In the genomic region with DNA sequence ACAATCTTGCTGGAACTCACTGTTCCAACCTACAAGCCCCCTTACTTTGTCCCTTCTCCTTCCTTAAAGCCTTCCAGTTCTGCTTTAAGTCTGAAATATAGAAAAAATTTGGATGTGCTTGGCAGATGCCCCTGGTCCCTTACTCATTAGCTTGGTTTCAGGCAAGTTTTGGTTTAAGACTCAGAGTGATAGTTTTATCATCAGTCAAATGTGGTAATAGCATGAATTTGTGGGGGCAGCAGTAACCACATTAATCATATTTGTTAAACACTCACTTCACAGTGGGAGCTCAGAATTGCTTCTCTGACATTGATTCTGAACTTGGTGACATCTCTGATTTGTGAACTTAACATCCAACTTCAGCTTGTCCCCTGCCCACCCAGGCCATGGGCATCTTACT, we compare ENCODE assay signal across 18 cellular contexts. TPM values are rescaled to one million over a fixed set of nuclear protein-coding genes. Genes with fewer than 3 reads are reported as not detected.
DNase-seq lines count a peak whose midpoint lies in the region; ATAC-seq, FAIRE-seq and TF ChIP-seq lines count a peak whose summit lies in the region.
"Had no signal": no experiment of that assay in that cellular context is flagged by ENCODE, and none has a peak within 500 bp of the region (broad histone marks: within the 10 kb centered on the region; RNA-seq: fewer than 3 reads in every experiment).

No MANE protein-coding gene starts in this region.

- H3K4me3 Mint-ChIP-seq in activated CD4-positive, alpha-beta T cell treated with anti-CD3 and anti-CD28 coated beads for 36 hours = no peak overlapping the region
- H3K4me3 Mint-ChIP-seq in astrocyte (ENCODE audit: unreplicated experiment) = no peak overlapping the region
- H3K4me3 Mint-ChIP-seq: CD8-positive, alpha-beta memory T cell had no signal

- no peaks in the 10 kb centered on the region for H3K79me2 ChIP-seq in astrocyte (ENCODE audit: insufficient read depth, low read length)

- no peak for FAIRE-seq in astrocyte (lab: Jason Lieb, UNC)
- FAIRE-seq: GM18507, H54 had no signal

- peaks cover 2% of the 10 kb centered on the region for H3K9me3 Mint-ChIP-seq in activated CD4-positive, alpha-beta T cell treated with anti-CD3 and anti-CD28 coated beads for 36 hours (ENCODE audit: low read depth)
- H3K9me3 Mint-ChIP-seq in activated naive CD4-positive, alpha-beta T cell treated with anti-CD3 and anti-CD28 coated beads, Interleukin-2, amount 50 U/mL, for 72 hours = peaks cover 3 to 9% of the 10 kb centered on the region in 2 donors
- peaks cover 6% of the 10 kb centered on the region for H3K9me3 Mint-ChIP-seq in astrocyte (ENCODE audit: unreplicated experiment)

- H3K9ac ChIP-seq in astrocyte (ENCODE audit: low read length) = no peak overlapping the region
- H3K9ac ChIP-seq: BLaER1, GM23248 had no signal

- no peak overlapping the region for H3K4me2 ChIP-seq in astrocyte (ENCODE audit: low read length)
- H3K4me2 ChIP-seq: BLaER1 had no signal

- DNase-seq in activated CD4-positive, alpha-beta T cell treated with anti-CD3 and anti-CD28 coated beads for 36 hours = no peak
- DNase-seq in activated CD4-positive, alpha-beta T cell treated with anti-CD3 and anti-CD28 coated beads, Interleukin-2, amount 50 U/mL, for 1 hour = no peak
- DNase-seq in activated naive CD4-positive, alpha-beta T cell treated with anti-CD3 and anti-CD28 coated beads, Interleukin-2, amount 50 U/mL, for 72 hours (ENCODE audit: low spot score in 2 of 2) = peak in 1 of 2 donors; percentile 12
- DNase-seq in activated naive CD4-positive, alpha-beta T cell treated with Interleukin-2 at 50 U/mL for 16 hours = no peak
- DNase-seq in astrocyte (ENCODE audit: low read depth) = peak; percentile 12
- DNase-seq in hippocampal formation (lab: John Stamatoyannopoulos, UW) = no peak
- no peak for DNase-seq in left cardiac atrium
- DNase-seq in GM10266 (ENCODE audit: extremely low spot score) = no peak
- DNase-seq: 8988T; AML-193; CD8-positive, alpha-beta memory T cell; DMS53; GF-D8; GM23248 had no signal

- H2AFZ ChIP-seq in astrocyte (ENCODE audit: low read depth, low read length) = no peak overlapping the region
- H2AFZ ChIP-seq: GM23248 had no signal

- H3K36me3 ChIP-seq in astrocyte (ENCODE audit: insufficient read depth, low read length) = no peaks in the 10 kb centered on the region
- H3K36me3 ChIP-seq: BLaER1 had no signal

- peaks cover 2% of the 10 kb centered on the region for H3K36me3 Mint-ChIP-seq in activated CD4-positive, alpha-beta T cell treated with anti-CD3 and anti-CD28 coated beads for 36 hours (ENCODE audit: low read depth)
- peaks cover 5 to 19% of the 10 kb centered on the region in 2 donors for H3K36me3 Mint-ChIP-seq in activated naive CD4-positive, alpha-beta T cell treated with anti-CD3 and anti-CD28 coated beads, Interleukin-2, amount 50 U/mL, for 72 hours
- no peaks in the 10 kb centered on the region for H3K36me3 Mint-ChIP-seq in astrocyte (ENCODE audit: low read depth, unreplicated experiment)
- H3K36me3 Mint-ChIP-seq: CD8-positive, alpha-beta memory T cell had no signal

- H4K20me1 ChIP-seq in astrocyte (ENCODE audit: insufficient read depth, low read length) = no peaks in the 10 kb centered on the region
- H4K20me1 ChIP-seq: BLaER1 had no signal

- peaks cover 42% of the 10 kb centered on the region for H3K27me3 Mint-ChIP-seq in activated CD4-positive, alpha-beta T cell treated with anti-CD3 and anti-CD28 coated beads for 36 hours
- H3K27me3 Mint-ChIP-seq in astrocyte (ENCODE audit: low read depth, unreplicated experiment) = peaks cover 15% of the 10 kb centered on the region

- TF ChIP-seq CTCF in astrocyte (IDR thresholded peaks at IDR 0.05; ENCODE audit: insufficient read depth, low read depth, low read length) = no peak
- TF ChIP-seq CTCF in GM10266 (IDR thresholded peaks at IDR 0.05; ENCODE audit: control insufficient read depth, insufficient read depth, low read depth, missing control alignments) = no peak

- peak; percentile 81 for ATAC-seq in activated CD4-positive, alpha-beta T cell treated with anti-CD3 and anti-CD28 coated beads for 36 hours
- ATAC-seq in activated naive CD4-positive, alpha-beta T cell treated with anti-CD3 and anti-CD28 coated beads, Interleukin-2, amount 50 U/mL, for 72 hours = peak; percentile 72 to 98
- no peak for ATAC-seq in left cardiac atrium
- ATAC-seq: HCT116 had no signal

- H3K4me1 ChIP-seq in astrocyte (ENCODE audit: insufficient read depth, low read length) = no peaks in the 10 kb centered on the region

- H3K4me1 Mint-ChIP-seq in activated CD4-positive, alpha-beta T cell treated with anti-CD3 and anti-CD28 coated beads for 36 hours = peaks cover 3% of the 10 kb centered on the region
- H3K4me1 Mint-ChIP-seq in astrocyte (ENCODE audit: low read depth, unreplicated experiment) = no peaks in the 10 kb centered on the region
- H3K4me1 Mint-ChIP-seq: CD8-positive, alpha-beta memory T cell had no signal

- no peak overlapping the region for H3K27ac Mint-ChIP-seq in activated CD4-positive, alpha-beta T cell treated with anti-CD3 and anti-CD28 coated beads for 36 hours
- H3K27ac Mint-ChIP-seq in activated naive CD4-positive, alpha-beta T cell treated with anti-CD3 and anti-CD28 coated beads, Interleukin-2, amount 50 U/mL, for 72 hours = no peak overlapping the region
- no peak overlapping the region for H3K27ac Mint-ChIP-seq in astrocyte (ENCODE audit: unreplicated experiment)
- H3K27ac Mint-ChIP-seq: CD8-positive, alpha-beta memory T cell had no signal

- CTCF ChIA-PET in activated CD4-positive, alpha-beta T cell treated with anti-CD3 and anti-CD28 coated beads for 36 hours (lab: Charles Lee) = interaction anchor here (1.0 kb wide), 1 partner anchor 25 kb away, joined by 3 read pairs; no protein-coding TSS in a partner anchor

- intact Hi-C loops in activated CD4-positive, alpha-beta T cell treated with anti-CD3 and anti-CD28 coated beads for 36 hours (cut with DNase I, micrococcal nuclease) = no loop called here
- intact Hi-C loops in left cardiac atrium (cut with DNase I) = no loop called here

- no peak overlapping the region for H3K4me3 ChIP-seq in astrocyte (ENCODE audit: insufficient read depth, low read depth, low read length)
- H3K4me3 ChIP-seq: BLaER1, GM23248 had no signal

- H3K27me3 ChIP-seq in astrocyte (ENCODE audit: insufficient read depth, low read length) = no peaks in the 10 kb centered on the region
- H3K27me3 ChIP-seq: BLaER1 had no signal

- no peak overlapping the region for H3K27ac ChIP-seq in astrocyte (ENCODE audit: low read depth, low read length)
- H3K27ac ChIP-seq: BLaER1, GM23248 had no signal

- POLR2A ChIA-PET in activated CD4-positive, alpha-beta T cell treated with anti-CD3 and anti-CD28 coated beads for 36 hours (lab: Charles Lee) = no interaction called here

- H3K9me3 ChIP-seq in astrocyte (ENCODE audit: insufficient read depth, low read depth, low read length) = no peaks in the 10 kb centered on the region

RNA-seq across cellular contexts. Expression of a gene that starts 58.3 kb away (rescaled TPM):
- total RNA-seq in activated CD4-positive, alpha-beta T cell treated with anti-CD3 and anti-CD28 coated beads for 36 hours = not detected
- total RNA-seq in activated naive CD4-positive, alpha-beta T cell treated with anti-CD3 and anti-CD28 coated beads, Interleukin-2, amount 50 U/mL, for 72 hours = not detected
- total RNA-seq in astrocyte (0.55 and 0.95 TPM in 2 replicates), left cardiac atrium (10 to 100 TPM in 1 of 2 donors, 1 to 10 TPM in 1; 3.4 to 13.7 TPM)
- total RNA-seq: CD8-positive, alpha-beta memory T cell had no signal

Comparison
In these comparisons a context has a peak if more than half of its experiments do, and no peak if none do; other contexts are left out.
1. ATAC-seq: peak in activated CD4-positive, alpha-beta T cell treated with anti-CD3 and anti-CD28 coated beads for 36 hours (single experiment) and activated naive CD4-positive, alpha-beta T cell treated with anti-CD3 and anti-CD28 coated beads, Interleukin-2, amount 50 U/mL, for 72 hours (2 of 2); none in left cardiac atrium (0 of 2).